Comparison of ENCODE assay signal across 23 cellular contexts in genomic region chr5:3322642-3323041, GRCh38.
DNase-seq lines count a peak whose midpoint lies in the region; ATAC-seq and TF ChIP-seq lines count a peak whose summit lies in the region.
"Had no signal": no experiment of that assay in that cellular context is flagged by ENCODE, and none has a peak within 500 bp of the region (broad histone marks: within the 10 kb centered on the region; RNA-seq: fewer than 3 reads in every experiment).

No MANE protein-coding gene starts in this region.

- H3K9me1 ChIP-seq in IMR-90 (ENCODE audit: insufficient read depth, low read length): no peaks in the 10 kb centered on the region

- no peak for TF ChIP-seq RAD21 in IMR-90 (IDR thresholded peaks at IDR 0.05; ENCODE audit: low read length)

- ATAC-seq in IMR-90 (ENCODE audit: low read depth): no peak
- ATAC-seq in GM18498 (IDR thresholded peaks at IDR 0.05; ENCODE audit: unreplicated experiment): no peak
- ATAC-seq: GM12878 had no signal

- H2AK5ac ChIP-seq in IMR-90 (ENCODE audit: low read depth, low read length) (no peak overlapping the region), neuronal stem cell (ENCODE audit: low read depth, low read length) (no peak overlapping the region)

- H2BK120ac ChIP-seq in IMR-90 (ENCODE audit: low read depth, low read length) (no peak overlapping the region), neuronal stem cell (ENCODE audit: low read depth, low read length) (no peak overlapping the region)

- no peak for TF ChIP-seq POLR2A in IMR-90 (IDR thresholded peaks at IDR 0.05; ENCODE audit: low read depth, low read length)

- TF ChIP-seq CTCF in HEK293 (tag by site-specific recombination; IDR thresholded peaks at IDR 0.05): no peak
- no peak for TF ChIP-seq CTCF in IMR-90 (conservative IDR thresholded peaks at IDR 0.05; ENCODE audit: low read depth, low read length)

- H4K8ac ChIP-seq in IMR-90 (ENCODE audit: low read depth in 2 of 2, low read length in 2 of 2): no peak overlapping the region
- H4K8ac ChIP-seq in neuronal stem cell (ENCODE audit: low read depth, low read length): peak overlapping the region; percentile 45

- CTCF ChIA-PET in HEK293 (lab: Yijun Ruan, JAX) (no interaction called here), IMR-90 (lab: Yijun Ruan, JAX) (no interaction called here)

- H3K18ac ChIP-seq in IMR-90 (ENCODE audit: low read depth, low read length) (no peak overlapping the region), neuronal stem cell (ENCODE audit: low read length) (no peak overlapping the region)

- H3K79me1 ChIP-seq in IMR-90 (ENCODE audit: low read depth in 1 of 2, low read length in 2 of 2) (no peaks in the 10 kb centered on the region), neuronal stem cell (ENCODE audit: low read depth, low read length) (no peaks in the 10 kb centered on the region)

- no peak overlapping the region for H2BK12ac ChIP-seq in neuronal stem cell (ENCODE audit: low read length)

- in situ Hi-C loops in IMR-90 (cut with MboI; ENCODE audit: low sequenced_read_pairs): no loop called here

- no peaks in the 10 kb centered on the region for H3K36me3 ChIP-seq in HEK293 (ENCODE audit: control insufficient read depth in 2 of 2, insufficient read depth in 1 of 2, low read length in 2 of 2)
- no peaks in the 10 kb centered on the region for H3K36me3 ChIP-seq in IMR-90 (ENCODE audit: control insufficient read depth, insufficient read depth, low read length)
- peaks cover 0 to 2% of the 10 kb centered on the region in 2 donors for H3K36me3 ChIP-seq in neuronal stem cell (replicated peaks in 1 of 2; ENCODE audit: control insufficient read depth in 2 of 2, insufficient read depth in 2 of 2, low read length in 2 of 2)
- H3K36me3 ChIP-seq: BE2C, BLaER1 had no signal

- POLR2A ChIA-PET in HEK293 (lab: Yijun Ruan, JAX) (no interaction called here), IMR-90 (lab: Charles Lee; ENCODE audit: unreplicated experiment) (no interaction called here)

- H3K23ac ChIP-seq in IMR-90 (ENCODE audit: low read depth, low read length) (no peak overlapping the region), neuronal stem cell (ENCODE audit: low read depth, low read length, poor library complexity) (peak overlapping the region; percentile 9)

- H3K14ac ChIP-seq in IMR-90 (replicated peaks; ENCODE audit: low read depth, low read length) (no peak overlapping the region), neuronal stem cell (ENCODE audit: low read length) (peak overlapping the region; percentile 1)

- H3K27ac ChIP-seq in HEK293 (ENCODE audit: extremely low read depth, low read depth, low read length) (no peak overlapping the region), IMR-90 (ENCODE audit: insufficient read depth, low read length) (no peak overlapping the region), neuronal stem cell (replicated peaks; ENCODE audit: low read length) (no peak overlapping the region)
- H3K27ac ChIP-seq: BLaER1 had no signal

- no peak overlapping the region for H3K4me2 ChIP-seq in IMR-90 (ENCODE audit: low read depth, low read length)
- no peak overlapping the region for H3K4me2 ChIP-seq in neuronal stem cell (ENCODE audit: insufficient read depth, low read length, poor library complexity, severe bottlenecking)
- H3K4me2 ChIP-seq: BLaER1 had no signal

- DNase-seq in IMR-90: no peak
- DNase-seq in neuronal stem cell (ENCODE audit: low spot score): no peak
- DNase-seq in activated gamma-delta T cell (lab: John Stamatoyannopoulos, UW): no peak
- DNase-seq in activated CD4-positive, alpha-beta T cell treated with anti-CD3 and anti-CD28 coated beads, Interleukin-2, amount 50 U/mL, for 4 hours: no peak
- DNase-seq: 8988T; ACHN; BE2C; C1 segment of cervical spinal cord; CD4-positive, alpha-beta memory T cell; CD4-positive, CD25-positive, alpha-beta regulatory T cell; CD8-positive, alpha-beta memory T cell; COR-L47; DMS 273 treated with DMSO at 0.1 percent for 48 hours; DMS153; DMS53; DMS79; DND-41; EL; GDM1 had no signal

- no peaks in the 10 kb centered on the region for H3K27me3 ChIP-seq in IMR-90 (ENCODE audit: control insufficient read depth, insufficient read depth, low read length)
- H3K27me3 ChIP-seq in neuronal stem cell (ENCODE audit: control insufficient read depth in 3 of 3, insufficient read depth in 3 of 3, low read depth in 1 of 3, low read length in 3 of 3): peaks cover 0 to 7% (median 0%) of the 10 kb centered on the region in 3 experiments
- H3K27me3 ChIP-seq: BE2C, BLaER1 had no signal

- intact Hi-C loops in IMR-90 (cut with micrococcal nuclease): no loop called here

- H3K4ac ChIP-seq in IMR-90 (ENCODE audit: low read depth, low read length): no peak overlapping the region
- no peak overlapping the region for H3K4ac ChIP-seq in neuronal stem cell (ENCODE audit: low read length)

- no TSS peak for BruUV-seq in IMR-90 (replicated peaks; lab: Mats Ljungman, UMichigan)

- H3K9ac ChIP-seq in IMR-90 (ENCODE audit: low read depth, low read length) (no peak overlapping the region), neuronal stem cell (ENCODE audit: low read depth, low read length, poor library complexity) (peak overlapping the region; percentile 44)
- H3K9ac ChIP-seq: BLaER1 had no signal

- H3K9me3 ChIP-seq in HEK293 (ENCODE audit: control insufficient read depth, insufficient read depth, low read depth, low read length) (no peaks in the 10 kb centered on the region), IMR-90 (ENCODE audit: control insufficient read depth, insufficient read depth, low read length) (peaks cover 31% of the 10 kb centered on the region), neuronal stem cell (replicated peaks in 1 of 2; ENCODE audit: control insufficient read depth in 2 of 2, insufficient read depth in 1 of 2, low read depth in 1 of 2, low read length in 2 of 2) (peaks cover 0 to 8% of the 10 kb centered on the region in 2 donors)
- H3K9me3 ChIP-seq: BLaER1 had no signal

- 78% methylated on average over 2 of the region's 3 CpGs; no CpG with 5 or more reads in 1 of the 2 experiments for WGBS in IMR-90 (ENCODE audit: extremely low coverage in 2 of 2, insufficient read length in 1 of 2), 2 experiments
- WGBS in neuronal stem cell (ENCODE audit: extremely low coverage in 2 of 2, insufficient read length in 2 of 2, insufficient replicate concordance in 1 of 2), 2 donors: 100% methylated on average over 2 to 3 of the region's 3 CpGs

- H2AFZ ChIP-seq in IMR-90 (replicated peaks; ENCODE audit: low read length, poor library complexity) (no peak overlapping the region), neuronal stem cell (ENCODE audit: low read length) (no peak overlapping the region)

- no peaks in the 10 kb centered on the region for H3K4me1 ChIP-seq in HEK293 (ENCODE audit: control insufficient read depth, insufficient read depth, low read length)
- no peaks in the 10 kb centered on the region for H3K4me1 ChIP-seq in IMR-90 (ENCODE audit: control insufficient read depth, insufficient read depth, low read length)
- no peaks in the 10 kb centered on the region for H3K4me1 ChIP-seq in neuronal stem cell (ENCODE audit: control insufficient read depth in 2 of 2, insufficient read depth in 1 of 2, low read depth in 1 of 2, low read length in 2 of 2)
- H3K4me1 ChIP-seq: BE2C had no signal

- H2AK9ac ChIP-seq in IMR-90 (replicated peaks; ENCODE audit: low read depth, low read length, poor library complexity): no peak overlapping the region

- no peak overlapping the region for H3K4me3 ChIP-seq in HEK293 (ENCODE audit: low read depth, low read length)
- no peak overlapping the region for H3K4me3 ChIP-seq in IMR-90 (ENCODE audit: insufficient read depth, low read depth, low read length)
- H3K4me3 ChIP-seq in neuronal stem cell (ENCODE audit: low read length in 2 of 2): peak overlapping the region in 1 of 2 donors; percentile 62
- H3K4me3 ChIP-seq: BLaER1, GM12878 had no signal

- H3K56ac ChIP-seq in IMR-90 (ENCODE audit: extremely low read depth, insufficient read depth, low read length): no peak overlapping the region

- H2BK20ac ChIP-seq in IMR-90 (ENCODE audit: low read depth, low read length): no peak overlapping the region

- no peak overlapping the region for H2BK15ac ChIP-seq in IMR-90 (ENCODE audit: low read depth, low read length)
- H2BK15ac ChIP-seq in neuronal stem cell (ENCODE audit: low read length): no peak overlapping the region

- H4K20me1 ChIP-seq in IMR-90 (ENCODE audit: insufficient read depth, low read length): no peaks in the 10 kb centered on the region; the same call in 1 of the 2 replicates
- H4K20me1 ChIP-seq: BLaER1 had no signal

- dilution Hi-C loops in IMR-90 (cut with HindIII; ENCODE audit: low sequenced_read_pairs, unreplicated experiment): no loop called here

- peak overlapping the region; percentile 63 for H2BK5ac ChIP-seq in IMR-90 (ENCODE audit: low read depth, low read length, poor library complexity, severe bottlenecking)
- no peak overlapping the region for H2BK5ac ChIP-seq in neuronal stem cell (ENCODE audit: low read length)

- H4K91ac ChIP-seq in IMR-90 (ENCODE audit: insufficient read depth, low read depth, low read length): no peak overlapping the region
- H4K91ac ChIP-seq in neuronal stem cell (ENCODE audit: low read depth, low read length, poor library complexity): no peak overlapping the region

- H4K5ac ChIP-seq in IMR-90 (ENCODE audit: low read depth, low read length): no peak overlapping the region

TF ChIP-seq in HEK293, 187 proteins besides CTCF, POLR2A, EP300 and RAD21 (continues in another document):
- TF ChIP-seq ZNF114 (tag by site-specific recombination; IDR thresholded peaks at IDR 0.05) (0 out of 2 replicates have a peak, but pooled peaks have one; percentile 14), ZNF514 (tag by site-specific recombination; IDR thresholded peaks at IDR 0.05) (no peak)

TF ChIP-seq in IMR-90, 13 proteins besides CTCF, POLR2A, EP300 and RAD21 (continues in another document):
- TF ChIP-seq FOS (IDR thresholded peaks at IDR 0.05; ENCODE audit: low read depth, low read length) (no peak), CHD1 (IDR thresholded peaks at IDR 0.05; ENCODE audit: low read depth, low read length) (no peak), MXI1 (IDR thresholded peaks at IDR 0.05; ENCODE audit: borderline replicate concordance, low read depth, low read length) (no peak), USF2 (IDR thresholded peaks at IDR 0.05; ENCODE audit: low read depth, low read length) (no peak)
